ENCODE assay signal across 19 cellular contexts in genomic region chr21:19541612-19542011, GRCh38.
A peak's percentile ranks its signal among the peaks of the same experiment; 100 is the strongest.
DNase-seq lines count a peak whose midpoint lies in the region; ATAC-seq, FAIRE-seq and TF ChIP-seq lines count a peak whose summit lies in the region.
"Had no signal": no experiment of that assay in that cellular context is flagged by ENCODE, and none has a peak within 500 bp of the region (broad histone marks: within the 10 kb centered on the region; RNA-seq: fewer than 3 reads in every experiment).

No MANE protein-coding gene starts in this region.

- H3K36me3 Mint-ChIP-seq in chondrocyte (ENCODE audit: low read depth): peaks cover 5% of the 10 kb centered on the region

- no peak for TF ChIP-seq CTCF in chondrocyte (IDR thresholded peaks at IDR 0.05)
- TF ChIP-seq CTCF in pancreas (IDR thresholded peaks at IDR 0.05): no peak
- no peak for TF ChIP-seq CTCF in mucosa of descending colon (IDR thresholded peaks at IDR 0.05)

- intact Hi-C loops in pancreas (cut with DNase I) (no loop called here), mucosa of descending colon (cut with DNase I, micrococcal nuclease) (no loop called here)

- peak; percentile 94 for TF ChIP-seq EP300 in Ishikawa (IDR thresholded peaks at IDR 0.05; ENCODE audit: borderline replicate concordance)

- peak overlapping the region; percentile 52 for H3K27ac Mint-ChIP-seq in chondrocyte (ENCODE audit: unreplicated experiment)

- no peaks in the 10 kb centered on the region for H3K9me3 ChIP-seq in pancreas
- peaks cover 6% of the 10 kb centered on the region for H3K9me3 ChIP-seq in mucosa of descending colon

- no peaks in the 10 kb centered on the region for H3K27me3 Mint-ChIP-seq in chondrocyte (ENCODE audit: low read depth)

- TF ChIP-seq RAD21 in Ishikawa (IDR thresholded peaks at IDR 0.05; ENCODE audit: low read depth): no peak

- peak overlapping the region in 2 of 4 donors; percentile 20 to 23 for H3K27ac ChIP-seq in pancreas
- H3K27ac ChIP-seq: 22Rv1, C4-2B had no signal

- FAIRE-seq in pancreas (lab: Jason Lieb, UNC): no peak
- FAIRE-seq in H54 (lab: Jason Lieb, UNC): no peak
- FAIRE-seq: RCC 7860 had no signal

- H3K4me3 Mint-ChIP-seq in chondrocyte (ENCODE audit: unreplicated experiment): no peak overlapping the region

- H3K4me3 ChIP-seq in pancreas (no peak overlapping the region), mucosa of descending colon (no peak overlapping the region)

- no peaks in the 10 kb centered on the region for H3K36me3 ChIP-seq in pancreas
- no peaks in the 10 kb centered on the region for H3K36me3 ChIP-seq in mucosa of descending colon (ENCODE audit: low read depth)

- peaks cover 44% of the 10 kb centered on the region for H3K4me1 Mint-ChIP-seq in chondrocyte (ENCODE audit: low read depth)

- ATAC-seq in pancreas: peak; percentile 93 to 97 (median 94)
- no peak for ATAC-seq in mucosa of descending colon
- ATAC-seq: Right ventricle myocardium inferior had no signal

- no peaks in the 10 kb centered on the region for H3K27me3 ChIP-seq in pancreas

- H3K9me3 Mint-ChIP-seq in chondrocyte (ENCODE audit: low read depth): peaks cover 23% of the 10 kb centered on the region

- 15% methylated on average over 2 of the region's 2 CpGs for WGBS in pancreas, 2 donors

- H3K4me1 ChIP-seq in pancreas (peaks cover 0 to 24% (median 13%) of the 10 kb centered on the region in 3 donors), mucosa of descending colon (ENCODE audit: low read depth) (no peaks in the 10 kb centered on the region)

- DNase-seq in NCI-H1417 (lab: John Stamatoyannopoulos, UW) (peak in 2 of 3 experiments; percentile 17 to 54), NCI-H1417 treated with DMSO at 0.1 percent for 48 hours (lab: John Stamatoyannopoulos, UW) (no peak), chondrocyte (ENCODE audit: low spot score) (no peak), pancreas (peak in 3 of 6 donors; percentile 28 to 55 (median 32)), medulla oblongata (ENCODE audit: extremely low spot score) (no peak), mucosa of descending colon (no peak), H54 (ENCODE audit: insufficient read length, low spot score) (no peak)
- DNase-seq: AML-193; IMR-90; Karpas-422; NCI-H1436 treated with DMSO at 0.1 percent for 48 hours; NCI-H2081 treated with DMSO at 0.1 percent for 48 hours; NCI-H526; NK-92 treated with Interleukin-12 subunit alpha and Interleukin-12 subunit beta, amount 100 ng/mL, for 24 hours had no signal

- no peak for TF ChIP-seq POLR2A in H54 (IDR thresholded peaks at IDR 0.05; ENCODE audit: low read depth, low read length)

TF ChIP-seq in Ishikawa, 13 proteins besides CTCF, POLR2A, EP300 and RAD21:
- TF ChIP-seq EGR1 (IDR thresholded peaks at IDR 0.05) (no peak), REST (IDR thresholded peaks at IDR 0.05; ENCODE audit: low read depth) (no peak), MAX (IDR thresholded peaks at IDR 0.05) (no peak), NFIC (IDR thresholded peaks at IDR 0.05) (peak; percentile 89), CREB1 (IDR thresholded peaks at IDR 0.05; ENCODE audit: low read depth) (no peak), CEBPB (IDR thresholded peaks at IDR 0.05) (peak; percentile 51), TAF1 (IDR thresholded peaks at IDR 0.05; ENCODE audit: low read depth) (no peak), USF1 (IDR thresholded peaks at IDR 0.05) (no peak), TEAD4 (IDR thresholded peaks at IDR 0.05) (peak; percentile 85), FOXM1 (IDR thresholded peaks at IDR 0.05; ENCODE audit: borderline replicate concordance, low read depth) (peak; percentile 89), TCF12 (IDR thresholded peaks at IDR 0.05; ENCODE audit: low read depth) (peak; percentile 93), ZBTB7A (IDR thresholded peaks at IDR 0.05; ENCODE audit: low read depth) (no peak), YY1 (IDR thresholded peaks at IDR 0.05; ENCODE audit: low read depth) (no peak)

Comparison
In these comparisons a context has a peak if more than half of its experiments do, and no peak if none do; other contexts are left out.
1. DNase-seq: peak in NCI-H1417 (2 of 3); none in NCI-H1417 treated with DMSO at 0.1 percent for 48 hours (single experiment), chondrocyte (single experiment), medulla oblongata (single experiment), mucosa of descending colon (0 of 3) and H54 (single experiment).